ENCODE assay signal across 1 cellular context in genomic region chr15:100879461-100880138, GRCh38.
A peak's percentile ranks its signal among the peaks of the same experiment; 100 is the strongest.
TF ChIP-seq lines count a peak whose summit lies in the region.

TSS of gene ALDH1A3 (plus strand) at chr15:100879831. CDS start at chr15:100879908, 77 bp downstream.

TF ChIP-seq in WTC11, 78 proteins besides CTCF, POLR2A, EP300 and RAD21 (continued from another document):
- 0 out of 2 replicates have a peak, but pooled peaks have one; percentile 25 for TF ChIP-seq E2F5 (CRISPR knock-in tag; IDR thresholded peaks at IDR 0.05)
- TF ChIP-seq ATF2 (CRISPR knock-in tag; IDR thresholded peaks at IDR 0.05; ENCODE audit: borderline replicate concordance, low read depth) = no peak
- TF ChIP-seq, protein P1, sequence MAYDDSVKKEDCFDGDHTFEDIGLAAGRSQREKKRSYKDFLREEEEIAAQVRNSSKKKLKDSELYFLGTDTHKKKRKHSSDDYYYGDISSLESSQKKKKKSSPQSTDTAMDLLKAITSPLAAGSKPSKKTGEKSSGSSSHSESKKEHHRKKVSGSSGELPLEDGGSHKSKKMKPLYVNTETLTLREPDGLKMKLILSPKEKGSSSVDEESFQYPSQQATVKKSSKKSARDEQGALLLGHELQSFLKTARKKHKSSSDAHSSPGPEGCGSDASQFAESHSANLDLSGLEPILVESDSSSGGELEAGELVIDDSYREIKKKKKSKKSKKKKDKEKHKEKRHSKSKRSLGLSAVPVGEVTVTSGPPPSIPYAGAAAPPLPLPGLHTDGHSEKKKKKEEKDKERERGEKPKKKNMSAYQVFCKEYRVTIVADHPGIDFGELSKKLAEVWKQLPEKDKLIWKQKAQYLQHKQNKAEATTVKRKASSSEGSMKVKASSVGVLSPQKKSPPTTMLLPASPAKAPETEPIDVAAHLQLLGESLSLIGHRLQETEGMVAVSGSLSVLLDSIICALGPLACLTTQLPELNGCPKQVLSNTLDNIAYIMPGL (CRISPR knock-in tag; IDR thresholded peaks at IDR 0.05) = peak; percentile 12; the same call in 1 of the 2 replicates
- TF ChIP-seq ELF4 (CRISPR knock-in tag; IDR thresholded peaks at IDR 0.05; ENCODE audit: low read depth) = 0 out of 2 replicates have a peak, but pooled peaks have one; percentile 29
- TF ChIP-seq NR3C1 (CRISPR knock-in tag; conservative IDR thresholded peaks at IDR 0.05; ENCODE audit: low read depth) = no peak
